ENCODE assay signal across 31 cellular contexts in the genomic region with DNA sequence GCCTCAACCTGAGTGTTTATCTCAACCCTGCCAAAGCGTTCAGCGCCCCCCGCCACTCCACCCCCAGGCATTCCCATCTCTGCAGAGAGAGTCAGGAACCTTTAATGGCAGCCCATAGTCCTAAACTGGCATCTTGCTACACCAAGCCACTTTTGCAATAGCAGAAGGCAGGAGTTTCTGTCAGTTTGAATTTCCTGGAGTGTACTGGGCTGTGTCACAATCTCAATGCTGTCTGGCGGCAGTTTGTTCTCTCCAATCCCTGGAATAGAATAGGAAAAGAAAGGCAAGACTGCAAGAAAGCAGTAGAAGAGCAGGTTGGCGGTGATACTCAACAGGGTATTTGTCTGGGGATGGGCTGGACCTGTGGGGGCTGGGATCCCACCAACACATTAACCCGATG. TPM values are rescaled to one million over a fixed set of nuclear protein-coding genes. Genes with fewer than 3 reads are reported as not detected.
DNase-seq lines count a peak whose midpoint lies in the region; ATAC-seq and TF ChIP-seq lines count a peak whose summit lies in the region.
"Had no signal": no experiment of that assay in that cellular context is flagged by ENCODE, and none has a peak within 500 bp of the region (broad histone marks: within the 10 kb centered on the region; RNA-seq: fewer than 3 reads in every experiment).

No MANE protein-coding gene starts in this region.

- no peak overlapping the region for H4K8ac ChIP-seq in mesenchymal stem cell (ENCODE audit: low read length)

- no peak overlapping the region for H3K27ac ChIP-seq in cardiac muscle cell
- no peak overlapping the region for H3K27ac ChIP-seq in mesenchymal stem cell (ENCODE audit: low read length, poor library complexity, severe bottlenecking)
- H3K27ac ChIP-seq in esophagus muscularis mucosa (replicated peaks in 1 of 4) = no peak overlapping the region
- H3K27ac ChIP-seq: A549, coronary artery, epithelial cell of prostate, foreskin keratinocyte, heart left ventricle, KMS-11, left ventricle myocardium inferior, psoas muscle had no signal

- H3K9me3 Mint-ChIP-seq in Calu3 (ENCODE audit: low read depth, unreplicated experiment) = peaks cover 6% of the 10 kb centered on the region
- H3K9me3 Mint-ChIP-seq: activated B cell treated with CpG ODN at 0.5 μM for 24 hours; activated CD4-positive, alpha-beta T cell treated with anti-CD3 and anti-CD28 coated beads, Interleukin-2, amount 10 ng/mL, durations not matched to agents 7 days and 5 days; stimulated activated effector memory CD8-positive, alpha-beta T cell treated with anti-CD3 and anti-CD28 coated beads, Interleukin-12 subunit alpha, Interleukin-12 subunit beta, amount 100 ng/mL, for 72 hours had no signal

- no peak overlapping the region for H2BK120ac ChIP-seq in mesenchymal stem cell (ENCODE audit: low read depth, low read length)

- 68% methylated on average over 3 of the region's 6 CpGs for WGBS in mesenchymal stem cell
- WGBS in esophagus muscularis mucosa = 42% methylated on average over 6 of the region's 6 CpGs

- no peaks in the 10 kb centered on the region for H3K36me3 ChIP-seq in cardiac muscle cell
- H3K36me3 ChIP-seq in mesenchymal stem cell (ENCODE audit: control insufficient read depth in 1 of 2, insufficient read depth in 2 of 2, low read depth in 1 of 2, low read length in 2 of 2) = no peaks in the 10 kb centered on the region
- H3K36me3 ChIP-seq in esophagus muscularis mucosa = no peaks in the 10 kb centered on the region
- H3K36me3 ChIP-seq: heart left ventricle, left ventricle myocardium inferior had no signal

- DNase-seq in cardiac muscle cell (ENCODE audit: low read depth in 1 of 2, low spot score in 1 of 2) (peak; percentile 28 to 59), Right ventricle myocardium inferior (ENCODE audit: missing footprints) (no peak), SKM-1 treated with dmso at 0.1 percent for 144 hours (lab: John Stamatoyannopoulos, UW; ENCODE audit: unreplicated experiment) (peak; percentile 55), mesenchymal stem cell (peak; percentile 44), Calu3 (no peak), esophagus muscularis mucosa (ENCODE audit: extremely low spot score) (no peak), nucleus accumbens (lab: John Stamatoyannopoulos, UW) (no peak)
- DNase-seq: activated B cell treated with CpG ODN at 0.5 μM for 24 hours; activated CD4-positive, alpha-beta T cell treated with anti-CD3 and anti-CD28 coated beads, Interleukin-2, amount 10 ng/mL, durations not matched to agents 7 days and 5 days; activated effector memory CD4-positive, alpha-beta T cell treated with anti-CD3 and anti-CD28 coated beads, Interleukin-2, amount 50 U/mL, for 16 hours; activated T-cell treated with anti-CD3 and anti-CD28 coated beads, Interleukin-2, amount 50 U/mL, for 1 hour; caudate nucleus; DMS153; effector CD8-positive, alpha-beta T cell; foreskin keratinocyte; heart left ventricle; islet precursor cell; left ventricle myocardium inferior; NCI-H146; NCI-H2107; NCI-H446; NCI-H748 treated with DMSO at 0.1 percent for 48 hours; psoas muscle; RPMI8226 had no signal

- no peak overlapping the region for H2AFZ ChIP-seq in mesenchymal stem cell (ENCODE audit: low read depth, low read length)

- H3K4me3 Mint-ChIP-seq in Calu3 (ENCODE audit: low read depth, unreplicated experiment) = no peak overlapping the region
- H3K4me3 Mint-ChIP-seq: activated B cell treated with CpG ODN at 0.5 μM for 24 hours; activated CD4-positive, alpha-beta T cell treated with anti-CD3 and anti-CD28 coated beads, Interleukin-2, amount 10 ng/mL, durations not matched to agents 7 days and 5 days; activated naive CD8-positive, alpha-beta T cell; stimulated activated effector memory CD8-positive, alpha-beta T cell treated with anti-CD3 and anti-CD28 coated beads, Interleukin-12 subunit alpha, Interleukin-12 subunit beta, amount 100 ng/mL, for 72 hours had no signal

- no peak overlapping the region for H3K27ac Mint-ChIP-seq in Calu3 (ENCODE audit: unreplicated experiment)
- H3K27ac Mint-ChIP-seq: activated B cell treated with CpG ODN at 0.5 μM for 24 hours; activated CD4-positive, alpha-beta T cell treated with anti-CD3 and anti-CD28 coated beads, Interleukin-2, amount 10 ng/mL, durations not matched to agents 7 days and 5 days; activated naive CD8-positive, alpha-beta T cell; stimulated activated effector memory CD8-positive, alpha-beta T cell treated with anti-CD3 and anti-CD28 coated beads, Interleukin-12 subunit alpha, Interleukin-12 subunit beta, amount 100 ng/mL, for 72 hours had no signal

- H3K4me1 ChIP-seq in cardiac muscle cell (ENCODE audit: low read depth) (peaks cover 44% of the 10 kb centered on the region), mesenchymal stem cell (ENCODE audit: control insufficient read depth, insufficient read depth, low read depth, low read length) (no peaks in the 10 kb centered on the region), esophagus muscularis mucosa (no peaks in the 10 kb centered on the region)
- H3K4me1 ChIP-seq: A549, foreskin keratinocyte, left ventricle myocardium inferior, psoas muscle had no signal

- H3K9me3 ChIP-seq in cardiac muscle cell (ENCODE audit: low read depth) (no peaks in the 10 kb centered on the region), mesenchymal stem cell (ENCODE audit: control insufficient read depth, low read length) (no peaks in the 10 kb centered on the region), esophagus muscularis mucosa (no peaks in the 10 kb centered on the region)
- H3K9me3 ChIP-seq: A549, heart left ventricle, left ventricle myocardium inferior, psoas muscle had no signal

- H3K4me3 ChIP-seq in cardiac muscle cell = no peak overlapping the region
- H3K4me3 ChIP-seq in mesenchymal stem cell (ENCODE audit: insufficient read depth in 1 of 2, low read depth in 1 of 2, low read length in 2 of 2) = no peak overlapping the region
- H3K4me3 ChIP-seq in esophagus muscularis mucosa = no peak overlapping the region
- H3K4me3 ChIP-seq: A549, coronary artery, heart left ventricle, left ventricle myocardium inferior, psoas muscle had no signal

- intact Hi-C loops in Right ventricle myocardium inferior (cut with DNase I) = no loop called here
- intact Hi-C loops in Calu3 (cut with micrococcal nuclease; ENCODE audit: unreplicated experiment) = no loop called here
- intact Hi-C loops in esophagus muscularis mucosa (cut with DNase I) = no loop called here

- no peak overlapping the region for H2BK12ac ChIP-seq in mesenchymal stem cell (ENCODE audit: low read length in 2 of 2)

- no peak for ATAC-seq in Right ventricle myocardium inferior
- no peak for ATAC-seq in GM18517 (IDR thresholded peaks at IDR 0.05; ENCODE audit: unreplicated experiment)
- ATAC-seq: A549; foreskin keratinocyte; heart left ventricle; psoas muscle; stimulated activated effector memory CD8-positive, alpha-beta T cell treated with anti-CD3 and anti-CD28 coated beads, Interleukin-12 subunit alpha, Interleukin-12 subunit beta, amount 100 ng/mL, for 72 hours had no signal

- H3K4ac ChIP-seq in mesenchymal stem cell (ENCODE audit: low read depth in 1 of 2, low read length in 2 of 2) = no peak overlapping the region

- no peak for TF ChIP-seq POLR2A in esophagus muscularis mucosa (IDR thresholded peaks at IDR 0.05; ENCODE audit: low read depth)

- H3K36me3 Mint-ChIP-seq in Calu3 (ENCODE audit: insufficient read depth, unreplicated experiment) = no peaks in the 10 kb centered on the region
- H3K36me3 Mint-ChIP-seq: stimulated activated effector memory CD8-positive, alpha-beta T cell treated with anti-CD3 and anti-CD28 coated beads, Interleukin-12 subunit alpha, Interleukin-12 subunit beta, amount 100 ng/mL, for 72 hours had no signal

- no peaks in the 10 kb centered on the region for H3K27me3 Mint-ChIP-seq in Calu3 (ENCODE audit: unreplicated experiment)

- no peaks in the 10 kb centered on the region for H3K4me1 Mint-ChIP-seq in Calu3 (ENCODE audit: low read depth, unreplicated experiment)
- H3K4me1 Mint-ChIP-seq: stimulated activated effector memory CD8-positive, alpha-beta T cell treated with anti-CD3 and anti-CD28 coated beads, Interleukin-12 subunit alpha, Interleukin-12 subunit beta, amount 100 ng/mL, for 72 hours had no signal

- no peak for TF ChIP-seq EP300 in esophagus muscularis mucosa (IDR thresholded peaks at IDR 0.05)

- TF ChIP-seq CTCF in cardiac muscle cell (IDR thresholded peaks at IDR 0.05; ENCODE audit: low read depth, low read length) (no peak), Calu3 (IDR thresholded peaks at IDR 0.05; ENCODE audit: unreplicated experiment) (no peak), esophagus muscularis mucosa (IDR thresholded peaks at IDR 0.05) (no peak)

- H3K18ac ChIP-seq in mesenchymal stem cell (ENCODE audit: low read depth in 1 of 2, low read length in 2 of 2) = no peak overlapping the region

- H3K79me1 ChIP-seq in mesenchymal stem cell (replicated peaks; ENCODE audit: low read length, poor library complexity, severe bottlenecking) = no peaks in the 10 kb centered on the region

- CTCF ChIA-PET in Calu3 (lab: Charles Lee) = no interaction called here

- H3K27me3 ChIP-seq in cardiac muscle cell = peaks cover 44% of the 10 kb centered on the region
- peaks cover 41 to 52% of the 10 kb centered on the region in 2 experiments for H3K27me3 ChIP-seq in mesenchymal stem cell (ENCODE audit: control insufficient read depth in 1 of 2, insufficient read depth in 1 of 2, low read length in 2 of 2)
- peaks cover 0 to 20% (median 0%) of the 10 kb centered on the region in 4 donors for H3K27me3 ChIP-seq in esophagus muscularis mucosa

- H3K23ac ChIP-seq in mesenchymal stem cell (ENCODE audit: low read length in 2 of 2) = no peak overlapping the region

- no peak overlapping the region for H2BK5ac ChIP-seq in mesenchymal stem cell (ENCODE audit: low read depth, low read length, poor library complexity, severe bottlenecking)

- no peak overlapping the region for H2AK5ac ChIP-seq in mesenchymal stem cell (ENCODE audit: low read length, severe bottlenecking)

- peak overlapping the region; percentile 53 for H4K91ac ChIP-seq in mesenchymal stem cell (ENCODE audit: low read length)

- H3K4me2 ChIP-seq in mesenchymal stem cell (ENCODE audit: low read length, poor library complexity, severe bottlenecking) = no peak overlapping the region
- H3K4me2 ChIP-seq: A549, KMS-11 had no signal

- no peak overlapping the region for H3K9ac ChIP-seq in mesenchymal stem cell (ENCODE audit: low read length)
- H3K9ac ChIP-seq: KMS-11 had no signal

- H3K14ac ChIP-seq in mesenchymal stem cell (ENCODE audit: low read length in 2 of 2) = no peak overlapping the region

- BruUV-seq in Calu3 (replicated peaks; lab: Mats Ljungman, UMichigan) = no TSS peak

- no peak overlapping the region for H2BK15ac ChIP-seq in mesenchymal stem cell (ENCODE audit: low read depth, poor library complexity, severe bottlenecking)

RNA-seq across cellular contexts. Expression of a gene that starts 32.9 kb away (rescaled TPM):
- 0.83 and 0.99 TPM in 2 replicates for total RNA-seq in cardiac muscle cell
- polyA plus RNA-seq in cardiac muscle cell = 0.68 and 2.8 TPM in 2 replicates
- 18.3 TPM for total RNA-seq in Right ventricle myocardium inferior
- 12.2 TPM for polyA plus RNA-seq in mesenchymal stem cell (2013, experiment 1 of 2)
- polyA plus RNA-seq in mesenchymal stem cell (2013, experiment 2 of 2) = 12.6 TPM
- 0.17 TPM in 1 of 2 replicates, not detected in the other for total RNA-seq in Calu3 (2022)
- 10 to 100 TPM; 17.4 to 43.8 (median 29.6) TPM for total RNA-seq in esophagus muscularis mucosa

Comparison
In these comparisons a context has a peak if more than half of its experiments do, and no peak if none do; other contexts are left out.
1. DNase-seq: peak in cardiac muscle cell (2 of 2), SKM-1 treated with dmso at 0.1 percent for 144 hours (single experiment) and mesenchymal stem cell (single experiment); none in Right ventricle myocardium inferior (single experiment), Calu3 (single experiment), esophagus muscularis mucosa (single experiment) and nucleus accumbens (0 of 56).